In the genomic region with DNA sequence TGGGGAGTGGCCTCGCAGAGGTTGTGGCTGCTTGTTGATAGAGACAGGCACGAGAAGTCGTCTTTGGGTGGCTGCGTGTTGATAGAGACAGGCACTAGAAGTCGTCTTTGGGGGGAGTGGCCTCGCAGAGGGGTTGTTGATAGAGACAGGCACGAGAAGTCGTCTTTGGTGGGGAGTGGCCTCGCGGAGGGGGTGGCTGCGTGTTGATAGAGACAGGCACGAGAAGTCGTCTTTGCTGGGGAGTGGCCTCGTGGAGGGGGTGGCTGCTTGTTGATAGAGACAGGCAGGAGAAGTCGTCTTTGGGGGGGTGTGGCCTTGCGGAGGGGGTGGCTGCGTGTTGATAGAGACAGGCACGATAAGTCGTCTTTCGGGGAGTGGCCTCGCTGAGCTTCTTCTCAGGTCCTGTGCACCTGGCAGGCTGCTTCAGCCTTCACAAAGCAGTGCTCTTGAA, we compare ENCODE assay signal across 9 cellular contexts.
DNase-seq lines count a peak whose midpoint lies in the region; TF ChIP-seq lines count a peak whose summit lies in the region.
"Had no signal": no experiment of that assay in that cellular context is flagged by ENCODE, and none has a peak within 500 bp of the region (broad histone marks: within the 10 kb centered on the region; RNA-seq: fewer than 3 reads in every experiment).

No MANE protein-coding gene starts in this region.

- no peaks in the 10 kb centered on the region for H3F3A ChIP-seq in MM.1S (ENCODE audit: insufficient read depth, low read length)

- TF ChIP-seq CTCF in Calu3 (IDR thresholded peaks at IDR 0.05; ENCODE audit: unreplicated experiment) (no peak), fibroblast of mammary gland (conservative IDR thresholded peaks at IDR 0.05; ENCODE audit: control insufficient read depth, insufficient read depth, low read depth, low read length) (no peak), MM.1S (IDR thresholded peaks at IDR 0.05; ENCODE audit: low read length) (no peak)

- peaks cover 33% of the 10 kb centered on the region for H3K4me1 Mint-ChIP-seq in Calu3 (ENCODE audit: low read depth, unreplicated experiment)

- H3K27ac Mint-ChIP-seq in Calu3 (ENCODE audit: unreplicated experiment) = peak overlapping the region; percentile 71

- no peak overlapping the region for H2AFZ ChIP-seq in MM.1S (ENCODE audit: low read length)

- H3K4me3 Mint-ChIP-seq in Calu3 (ENCODE audit: low read depth, unreplicated experiment) = peak overlapping the region; percentile 85

- peaks cover 10% of the 10 kb centered on the region for H3K9me3 Mint-ChIP-seq in Calu3 (ENCODE audit: low read depth, unreplicated experiment)

- H3K4me3 ChIP-seq in SK-N-MC (peak overlapping the region; percentile 71), fibroblast of mammary gland (ENCODE audit: control insufficient read depth, low read depth, low read length) (peak overlapping the region; percentile 50), rectal smooth muscle tissue (ENCODE audit: low read length) (peak overlapping the region; percentile 52), MM.1S (ENCODE audit: low read length) (no peak overlapping the region)
- H3K4me3 ChIP-seq: lung had no signal

- no peaks in the 10 kb centered on the region for H4K20me1 ChIP-seq in MM.1S (ENCODE audit: insufficient read depth, low read length)

- H3K36me3 ChIP-seq in SK-N-MC (ENCODE audit: insufficient read depth, low read length) (no peaks in the 10 kb centered on the region), rectal smooth muscle tissue (ENCODE audit: control insufficient read depth, insufficient read depth, low read length) (no peaks in the 10 kb centered on the region), MM.1S (replicated peaks; ENCODE audit: insufficient read depth, low read length) (no peaks in the 10 kb centered on the region)

- peaks cover 14% of the 10 kb centered on the region for H3K36me3 Mint-ChIP-seq in Calu3 (ENCODE audit: insufficient read depth, unreplicated experiment)

- H3K27me3 ChIP-seq in rectal smooth muscle tissue (ENCODE audit: control insufficient read depth, insufficient read depth, low read length) = no peaks in the 10 kb centered on the region
- no peaks in the 10 kb centered on the region for H3K27me3 ChIP-seq in MM.1S (replicated peaks; ENCODE audit: insufficient read depth, low read length)

- H3K9me3 ChIP-seq in SK-N-MC (ENCODE audit: low read depth, low read length) (peaks cover 5% of the 10 kb centered on the region; the same call in 1 of the 2 replicates), MM.1S (replicated peaks; ENCODE audit: insufficient read depth, low read length) (no peaks in the 10 kb centered on the region)

- DNase-seq in Calu3 (no peak), SK-N-MC (ENCODE audit: low read depth, low spot score) (no peak), fibroblast of mammary gland (ENCODE audit: low read depth) (no peak), NCI-H524 treated with DMSO at 0.1 percent for 48 hours (lab: John Stamatoyannopoulos, UW) (no peak), medulla oblongata (ENCODE audit: extremely low spot score) (no peak), MM.1S (no peak), NCI-H2081 (lab: John Stamatoyannopoulos, UW) (no peak)

- no peak overlapping the region for H3K9ac ChIP-seq in SK-N-MC (ENCODE audit: insufficient read length)
- no peak overlapping the region for H3K9ac ChIP-seq in rectal smooth muscle tissue (ENCODE audit: low read length)
- no peak overlapping the region for H3K9ac ChIP-seq in MM.1S (ENCODE audit: low read length)

- no peaks in the 10 kb centered on the region for H3K9me2 ChIP-seq in MM.1S (replicated peaks; ENCODE audit: insufficient read depth, low read length)

- H3K27ac ChIP-seq in SK-N-MC = no peak overlapping the region
- no peak overlapping the region for H3K27ac ChIP-seq in rectal smooth muscle tissue (ENCODE audit: low read depth, low read length)
- no peak overlapping the region for H3K27ac ChIP-seq in MM.1S (ENCODE audit: low read length)

- H3K4me1 ChIP-seq in rectal smooth muscle tissue (ENCODE audit: control insufficient read depth, insufficient read depth, low read length) (peaks cover 2% of the 10 kb centered on the region), MM.1S (ENCODE audit: low read length) (no peaks in the 10 kb centered on the region)

- H3K79me2 ChIP-seq in MM.1S (ENCODE audit: low read length) = no peaks in the 10 kb centered on the region

- CTCF ChIA-PET in Calu3 (lab: Charles Lee) = no interaction called here

- intact Hi-C loops in Calu3 (cut with micrococcal nuclease; ENCODE audit: unreplicated experiment) = no loop called here

- H3K27me3 Mint-ChIP-seq in Calu3 (ENCODE audit: unreplicated experiment) = no peaks in the 10 kb centered on the region

- H3K4me2 ChIP-seq in MM.1S (ENCODE audit: low read depth, low read length) = no peak overlapping the region

- BruUV-seq in Calu3 (replicated peaks; lab: Mats Ljungman, UMichigan) = no TSS peak
